9 cellular contexts compared by ENCODE assay signal in genomic region chrX:154082396-154083133, GRCh38. TPM values are rescaled to one million over a fixed set of nuclear protein-coding genes. Genes with fewer than 3 reads are reported as not detected.
DNase-seq lines count a peak whose midpoint lies in the region; TF ChIP-seq lines count a peak whose summit lies in the region.
"Had no signal": no experiment of that assay in that cellular context is flagged by ENCODE, and none has a peak within 500 bp of the region (broad histone marks: within the 10 kb centered on the region; RNA-seq: fewer than 3 reads in every experiment).

No MANE protein-coding gene starts in this region.

- TF ChIP-seq CTCF in neutrophil (IDR thresholded peaks at IDR 0.05), result no peak

- peak overlapping the region in 6 of 7 donors; percentile 29 to 79 (median 48) for H3K4me3 Mint-ChIP-seq in CD8-positive, alpha-beta memory T cell

- H3K27ac Mint-ChIP-seq in CD8-positive, alpha-beta memory T cell, result peak overlapping the region; percentile 15 to 92 (median 72)

- H3K9me3 ChIP-seq in CD8-positive, alpha-beta memory T cell (ENCODE audit: low read length), result no peaks in the 10 kb centered on the region
- no peaks in the 10 kb centered on the region for H3K9me3 ChIP-seq in effector memory CD4-positive, alpha-beta T cell (ENCODE audit: control insufficient read depth, low read length)
- no peaks in the 10 kb centered on the region for H3K9me3 ChIP-seq in neutrophil
- H3K9me3 ChIP-seq: heart right ventricle had no signal

- POLR2A ChIA-PET in CD8-positive, alpha-beta memory T cell (lab: Charles Lee), result no interaction called here

- H3K27ac ChIP-seq in CD8-positive, alpha-beta memory T cell (ENCODE audit: low read depth, low read length), result no peak overlapping the region
- peak overlapping the region; percentile 45 for H3K27ac ChIP-seq in effector memory CD4-positive, alpha-beta T cell (ENCODE audit: insufficient read depth, low read length, poor library complexity, severe bottlenecking)
- H3K27ac ChIP-seq in neutrophil, result peak overlapping the region; percentile 65

- H3K4me1 ChIP-seq in CD8-positive, alpha-beta memory T cell (ENCODE audit: insufficient read depth, low read length), result peaks cover 20% of the 10 kb centered on the region
- peaks cover 11% of the 10 kb centered on the region for H3K4me1 ChIP-seq in effector memory CD4-positive, alpha-beta T cell (ENCODE audit: control insufficient read depth, insufficient read depth, low read length, poor library complexity, severe bottlenecking)
- H3K4me1 ChIP-seq in neutrophil (ENCODE audit: control insufficient read depth in 1 of 2, insufficient read depth in 1 of 2, low read depth in 1 of 2, low read length in 1 of 2), result peaks cover 16 to 29% of the 10 kb centered on the region in 2 experiments

- H3K4me1 Mint-ChIP-seq in CD8-positive, alpha-beta memory T cell, result peaks cover 37 to 49% (median 49%) of the 10 kb centered on the region in 3 donors

- CTCF ChIA-PET in CD8-positive, alpha-beta memory T cell (lab: Charles Lee), result no interaction called here

- H3K27me3 Mint-ChIP-seq in CD8-positive, alpha-beta memory T cell, result peaks cover 0 to 6% of the 10 kb centered on the region in 2 donors

- H3K36me3 ChIP-seq in CD8-positive, alpha-beta memory T cell (ENCODE audit: insufficient read depth, low read length), result no peaks in the 10 kb centered on the region
- H3K36me3 ChIP-seq in effector memory CD4-positive, alpha-beta T cell (ENCODE audit: control insufficient read depth, insufficient read depth, low read length), result no peaks in the 10 kb centered on the region
- H3K36me3 ChIP-seq in neutrophil, result no peaks in the 10 kb centered on the region
- H3K36me3 ChIP-seq in H7 (replicated peaks; ENCODE audit: control insufficient read depth, insufficient read depth, low read length), result no peaks in the 10 kb centered on the region

- no peaks in the 10 kb centered on the region for H3K9me3 Mint-ChIP-seq in CD8-positive, alpha-beta memory T cell

- DNase-seq in CD8-positive, alpha-beta memory T cell, result no peak
- DNase-seq in MV-4-11 (lab: John Stamatoyannopoulos, UW) (peak; percentile 68), NCI-H510A (lab: John Stamatoyannopoulos, UW) (no peak), NCI-H146 treated with DMSO at 0.1 percent for 48 hours (lab: John Stamatoyannopoulos, UW; ENCODE audit: unreplicated experiment) (no peak), DMS 273 treated with DMSO at 0.1 percent for 48 hours (lab: John Stamatoyannopoulos, UW) (no peak), H7 (no peak)
- DNase-seq in effector memory CD4-positive, alpha-beta T cell, result no peak
- DNase-seq: heart right ventricle had no signal

- H3K27me3 ChIP-seq in CD8-positive, alpha-beta memory T cell (ENCODE audit: insufficient read depth, low read length, poor library complexity, severe bottlenecking), result no peaks in the 10 kb centered on the region
- H3K27me3 ChIP-seq in effector memory CD4-positive, alpha-beta T cell (replicated peaks; ENCODE audit: control insufficient read depth, insufficient read depth, low read length, poor library complexity, severe bottlenecking), result no peaks in the 10 kb centered on the region
- no peaks in the 10 kb centered on the region for H3K27me3 ChIP-seq in neutrophil
- no peaks in the 10 kb centered on the region for H3K27me3 ChIP-seq in H7 (ENCODE audit: control insufficient read depth, insufficient read depth, low read length)

- H3K4me3 ChIP-seq in CD8-positive, alpha-beta memory T cell (ENCODE audit: low read length), result no peak overlapping the region
- no peak overlapping the region for H3K4me3 ChIP-seq in effector memory CD4-positive, alpha-beta T cell (ENCODE audit: insufficient read depth, low read depth, low read length, poor library complexity, severe bottlenecking)
- H3K4me3 ChIP-seq in neutrophil (ENCODE audit: low read depth in 1 of 2, low read length in 1 of 2), result no peak overlapping the region
- H3K4me3 ChIP-seq in H7 (ENCODE audit: insufficient read depth, low read depth, low read length), result no peak overlapping the region
- H3K4me3 ChIP-seq: heart right ventricle had no signal

- H3K36me3 Mint-ChIP-seq in CD8-positive, alpha-beta memory T cell, result peaks cover 0 to 41% (median 5%) of the 10 kb centered on the region in 3 donors

RNA-seq across cellular contexts. Expression of gene MECP2, which starts 15.0 kb away (rescaled TPM):
- total RNA-seq in CD8-positive, alpha-beta memory T cell, result 100 to 1,000 TPM in 1 of 2 experiments, 10 to 100 TPM in 1; 49.5 to 120 TPM
- polyA plus RNA-seq in CD8-positive, alpha-beta memory T cell, result 24.3 TPM
- total RNA-seq in H7 (2014; rRNA removed; shearing (Covaris generic)), result 24.2 and 30.5 TPM in 2 replicates
